8 cellular contexts compared by ENCODE assay signal in the genomic region with DNA sequence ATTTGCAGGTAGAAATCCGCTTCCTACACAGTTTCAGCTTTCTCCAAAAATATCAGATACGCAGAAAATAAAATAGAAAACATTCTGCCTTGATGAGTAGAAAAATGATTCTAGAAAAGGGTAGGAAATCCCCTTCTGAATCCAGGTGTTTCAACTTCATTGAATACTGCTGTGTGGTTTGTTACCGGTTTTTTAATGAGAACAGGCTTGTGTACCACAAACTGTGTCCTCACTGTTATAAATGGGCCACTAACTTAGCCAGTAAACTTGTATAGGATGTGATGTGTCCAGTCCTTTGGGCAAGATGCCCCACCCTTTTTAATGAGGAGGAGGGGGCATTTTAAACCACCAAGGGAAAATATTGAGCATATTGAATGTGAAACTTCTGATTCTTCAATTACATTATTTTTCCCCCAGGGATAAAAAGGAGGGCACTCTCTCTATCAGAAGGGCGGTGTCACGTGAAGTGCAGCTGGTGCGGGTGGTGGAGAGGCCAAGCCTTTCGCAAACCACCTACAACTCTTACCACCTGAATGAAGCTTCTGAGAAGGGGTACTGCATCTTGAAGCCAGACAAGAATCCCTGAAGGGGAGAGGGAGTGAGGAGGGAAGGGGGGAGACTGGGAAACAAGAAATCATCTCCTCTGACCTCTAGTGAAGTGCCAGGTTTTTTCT. TPM values are rescaled to one million over a fixed set of nuclear protein-coding genes. Genes with fewer than 3 reads are reported as not detected.
A peak's percentile ranks its signal among the peaks of the same experiment; 100 is the strongest.
DNase-seq lines count a peak whose midpoint lies in the region; ATAC-seq and TF ChIP-seq lines count a peak whose summit lies in the region.

No MANE protein-coding gene starts in this region.

- peaks cover 24% of the 10 kb centered on the region for H3K4me1 Mint-ChIP-seq in activated naive CD4-positive, alpha-beta T cell treated with anti-CD3 and anti-CD28 coated beads for 36 hours (ENCODE audit: low read depth)
- peaks cover 30% of the 10 kb centered on the region for H3K4me1 Mint-ChIP-seq in stimulated activated naive CD8-positive, alpha-beta T cell treated with anti-CD3 and anti-CD28 coated beads, Interleukin-15, Interleukin-2, amounts not matched to agents 100 ng/mL and 50 ng/mL, for 24 hours (ENCODE audit: low read depth)

- intact Hi-C loops in activated naive CD4-positive, alpha-beta T cell treated with anti-CD3 and anti-CD28 coated beads for 36 hours (cut with micrococcal nuclease), result loop anchor here (5.0 kb wide), 1 partner anchor 982 kb away; a partner anchor contains a TSS

- peaks cover 50% of the 10 kb centered on the region for H3K27me3 Mint-ChIP-seq in activated naive CD4-positive, alpha-beta T cell treated with anti-CD3 and anti-CD28 coated beads for 36 hours (ENCODE audit: low read depth)
- H3K27me3 Mint-ChIP-seq in stimulated activated naive CD8-positive, alpha-beta T cell treated with anti-CD3 and anti-CD28 coated beads, Interleukin-15, Interleukin-2, amounts not matched to agents 100 ng/mL and 50 ng/mL, for 24 hours, result peaks cover 77% of the 10 kb centered on the region

- ATAC-seq in GM19467 (IDR thresholded peaks at IDR 0.05; ENCODE audit: unreplicated experiment) (peak; percentile 35), HG03457 (IDR thresholded peaks at IDR 0.05; ENCODE audit: unreplicated experiment) (peak; percentile 36)

- peak overlapping the region; percentile 11 for H3K4me3 Mint-ChIP-seq in activated naive CD4-positive, alpha-beta T cell treated with anti-CD3 and anti-CD28 coated beads for 36 hours
- peak overlapping the region; percentile 73 for H3K4me3 Mint-ChIP-seq in stimulated activated naive CD8-positive, alpha-beta T cell treated with anti-CD3 and anti-CD28 coated beads, Interleukin-15, Interleukin-2, amounts not matched to agents 100 ng/mL and 50 ng/mL, for 24 hours

- no peaks in the 10 kb centered on the region for H3K9me3 Mint-ChIP-seq in activated naive CD4-positive, alpha-beta T cell treated with anti-CD3 and anti-CD28 coated beads for 36 hours
- H3K9me3 Mint-ChIP-seq in stimulated activated naive CD8-positive, alpha-beta T cell treated with anti-CD3 and anti-CD28 coated beads, Interleukin-15, Interleukin-2, amounts not matched to agents 100 ng/mL and 50 ng/mL, for 24 hours, result no peaks in the 10 kb centered on the region

- TF ChIP-seq CTCF in GM12865 (IDR thresholded peaks at IDR 0.05; ENCODE audit: insufficient read depth, low read depth, low read length, missing control alignments), result no peak

- CTCF ChIA-PET in activated naive CD4-positive, alpha-beta T cell treated with anti-CD3 and anti-CD28 coated beads for 36 hours (lab: Charles Lee), result interaction anchor here (1.1 kb wide), 1 partner anchor 9 kb away, joined by 3 read pairs; no protein-coding TSS in a partner anchor

- no peak overlapping the region for H3K27ac Mint-ChIP-seq in activated naive CD4-positive, alpha-beta T cell treated with anti-CD3 and anti-CD28 coated beads for 36 hours
- peak overlapping the region; percentile 72 for H3K27ac Mint-ChIP-seq in stimulated activated naive CD8-positive, alpha-beta T cell treated with anti-CD3 and anti-CD28 coated beads, Interleukin-15, Interleukin-2, amounts not matched to agents 100 ng/mL and 50 ng/mL, for 24 hours

- peak; percentile 83 for DNase-seq in GM12865 (ENCODE audit: low read depth)
- no peak for DNase-seq in activated naive CD4-positive, alpha-beta T cell treated with anti-CD3 and anti-CD28 coated beads for 36 hours
- peak; percentile 18 for DNase-seq in iPS-NIHi7 (ENCODE audit: extremely low spot score)
- no peak for DNase-seq in NCI-H128 (lab: John Stamatoyannopoulos, UW; ENCODE audit: unreplicated experiment)
- DNase-seq in ureter (ENCODE audit: low spot score), result no peak

- peak overlapping the region; percentile 75 for H3K4me3 ChIP-seq in GM12865 (ENCODE audit: low read depth, low read length)

- H3K36me3 Mint-ChIP-seq in activated naive CD4-positive, alpha-beta T cell treated with anti-CD3 and anti-CD28 coated beads for 36 hours (ENCODE audit: low read depth), result no peaks in the 10 kb centered on the region
- H3K36me3 Mint-ChIP-seq in stimulated activated naive CD8-positive, alpha-beta T cell treated with anti-CD3 and anti-CD28 coated beads, Interleukin-15, Interleukin-2, amounts not matched to agents 100 ng/mL and 50 ng/mL, for 24 hours (ENCODE audit: low read depth), result no peaks in the 10 kb centered on the region

RNA-seq across cellular contexts. Expression of a gene that starts 4.5 kb away (rescaled TPM):
- not detected for total RNA-seq in activated naive CD4-positive, alpha-beta T cell treated with anti-CD3 and anti-CD28 coated beads for 36 hours
- 1.4 TPM for total RNA-seq in ureter

Comparison
In these comparisons a context has a peak if more than half of its experiments do, and no peak if none do; other contexts are left out.
1. DNase-seq: peak in GM12865 (single experiment) and iPS-NIHi7 (single experiment); none in activated naive CD4-positive, alpha-beta T cell treated with anti-CD3 and anti-CD28 coated beads for 36 hours (single experiment), NCI-H128 (single experiment) and ureter (single experiment).